Comparison of ENCODE assay signal across 8 cellular contexts in genomic region chr11:71452354-71453020, GRCh38. TPM values are rescaled to one million over a fixed set of nuclear protein-coding genes. Genes with fewer than 3 reads are reported as not detected.
A peak's percentile ranks its signal among the peaks of the same experiment; 100 is the strongest.
DNase-seq lines count a peak whose midpoint lies in the region; ATAC-seq and TF ChIP-seq lines count a peak whose summit lies in the region.

No MANE protein-coding gene starts in this region.

- H3K36me3 ChIP-seq in lung (ENCODE audit: control insufficient read depth in 2 of 2, insufficient read depth in 2 of 2, low read length in 2 of 2), result peaks cover 0 to 16% of the 10 kb centered on the region in 2 donors

- intact Hi-C loops in activated CD4-positive, alpha-beta T cell treated with anti-CD3 and anti-CD28 coated beads, Interleukin-2, amount 10 ng/mL, durations not matched to agents 24 days and 14 days (cut with micrococcal nuclease), result loop anchor here (1.0 to 5.0 kb wide), 2 partner anchors 37 to 1250 kb away; partner anchors contain the start of gene FADD
- intact Hi-C loops in sciatic nerve (cut with DNase I), result no loop called here

- peak overlapping the region; percentile 97 for H3K4me3 Mint-ChIP-seq in activated CD4-positive, alpha-beta T cell treated with anti-CD3 and anti-CD28 coated beads, Interleukin-2, amount 10 ng/mL, durations not matched to agents 24 days and 14 days

- no peaks in the 10 kb centered on the region for H3K9me3 Mint-ChIP-seq in activated CD4-positive, alpha-beta T cell treated with anti-CD3 and anti-CD28 coated beads, Interleukin-2, amount 10 ng/mL, durations not matched to agents 24 days and 14 days

- peak; percentile 60 for DNase-seq in NCI-H2029 (lab: John Stamatoyannopoulos, UW)
- peak; percentile 87 for DNase-seq in activated CD4-positive, alpha-beta T cell treated with anti-CD3 and anti-CD28 coated beads, Interleukin-2, amount 10 ng/mL, durations not matched to agents 24 days and 14 days
- peak; percentile 48 to 69 for DNase-seq in dermis microvascular lymphatic vessel endothelial cell (ENCODE audit: low read depth in 2 of 2)
- DNase-seq in lung (ENCODE audit: low spot score), result peak; percentile 50
- DNase-seq in stimulated activated CD8-positive, alpha-beta memory T cell treated with anti-CD3 and anti-CD28 coated beads, Interleukin-4, amount 100 ng/mL, for 1 hour (ENCODE audit: low read depth in 2 of 2, low spot score in 1 of 2), result peak; percentile 9 to 39
- no peak for DNase-seq in sciatic nerve (ENCODE audit: low spot score)

- 0 to 1% methylated on average over 34 of the region's 34 CpGs for WGBS in lung, 2 donors

- peak overlapping the region; percentile 93 for H3K27ac Mint-ChIP-seq in activated CD4-positive, alpha-beta T cell treated with anti-CD3 and anti-CD28 coated beads, Interleukin-2, amount 10 ng/mL, durations not matched to agents 24 days and 14 days

- ATAC-seq in GM18511 (IDR thresholded peaks at IDR 0.05; ENCODE audit: unreplicated experiment), result peak; percentile 0
- no peak for ATAC-seq in lung (ENCODE audit: insufficient read depth, low FRiP score)
- ATAC-seq in sciatic nerve, result no peak
- no peak for ATAC-seq in GM21786 (IDR thresholded peaks at IDR 0.05; ENCODE audit: unreplicated experiment)

- peaks cover 7 to 12% of the 10 kb centered on the region in 2 donors for H3K4me1 ChIP-seq in lung (ENCODE audit: control insufficient read depth in 2 of 2, insufficient read depth in 2 of 2, low read length in 2 of 2)

- peaks cover 46% of the 10 kb centered on the region for H3K36me3 Mint-ChIP-seq in activated CD4-positive, alpha-beta T cell treated with anti-CD3 and anti-CD28 coated beads, Interleukin-2, amount 10 ng/mL, durations not matched to agents 24 days and 14 days (ENCODE audit: low read depth)

- no peaks in the 10 kb centered on the region for H3K27me3 Mint-ChIP-seq in activated CD4-positive, alpha-beta T cell treated with anti-CD3 and anti-CD28 coated beads, Interleukin-2, amount 10 ng/mL, durations not matched to agents 24 days and 14 days

- H3K27ac ChIP-seq in lung (ENCODE audit: low read depth in 1 of 2, low read length in 1 of 2), result peak overlapping the region; percentile 71 to 94

- H3K4me1 Mint-ChIP-seq in activated CD4-positive, alpha-beta T cell treated with anti-CD3 and anti-CD28 coated beads, Interleukin-2, amount 10 ng/mL, durations not matched to agents 24 days and 14 days, result peaks cover 51% of the 10 kb centered on the region

- no peak for TF ChIP-seq CTCF in lung (IDR thresholded peaks at IDR 0.05; ENCODE audit: control extremely low read depth, extremely low read depth)

- no peaks in the 10 kb centered on the region for H3K9me3 ChIP-seq in lung (ENCODE audit: control insufficient read depth in 2 of 2, insufficient read depth in 1 of 2, low read length in 1 of 2)

- H3K4me3 ChIP-seq in lung, result peak overlapping the region; percentile 59

- no peaks in the 10 kb centered on the region for H3K27me3 ChIP-seq in lung (ENCODE audit: control insufficient read depth, insufficient read depth)

RNA-seq across cellular contexts. Expression of gene NADSYN1, which starts 0.5 kb away (rescaled TPM):
- total RNA-seq in activated CD4-positive, alpha-beta T cell treated with anti-CD3 and anti-CD28 coated beads, Interleukin-2, amount 10 ng/mL, durations not matched to agents 24 days and 14 days, result 101 and 109 TPM in 2 replicates
- total RNA-seq in dermis microvascular lymphatic vessel endothelial cell (60.5 and 88.1 TPM in 2 replicates), lung (10 to 100 TPM; 65.9 to 79.3 TPM), sciatic nerve (85.2 TPM)
- polyA plus RNA-seq in lung, result 10 to 100 TPM; 62.8 to 64.1 TPM

RNA-seq across cellular contexts. Expression of gene DHCR7, which starts 4.3 kb away (rescaled TPM):
- 112 and 116 TPM in 2 replicates for total RNA-seq in activated CD4-positive, alpha-beta T cell treated with anti-CD3 and anti-CD28 coated beads, Interleukin-2, amount 10 ng/mL, durations not matched to agents 24 days and 14 days
- 42.6 and 57.5 TPM in 2 replicates for total RNA-seq in dermis microvascular lymphatic vessel endothelial cell
- total RNA-seq in lung, result 100 to 1,000 TPM in 1 of 2 donors, 10 to 100 TPM in 1; 41.2 to 138 TPM
- 10 to 100 TPM; 67.8 to 68.3 TPM for polyA plus RNA-seq in lung
- 49.8 TPM for total RNA-seq in sciatic nerve
